25 cellular contexts compared by ENCODE assay signal in the genomic region with DNA sequence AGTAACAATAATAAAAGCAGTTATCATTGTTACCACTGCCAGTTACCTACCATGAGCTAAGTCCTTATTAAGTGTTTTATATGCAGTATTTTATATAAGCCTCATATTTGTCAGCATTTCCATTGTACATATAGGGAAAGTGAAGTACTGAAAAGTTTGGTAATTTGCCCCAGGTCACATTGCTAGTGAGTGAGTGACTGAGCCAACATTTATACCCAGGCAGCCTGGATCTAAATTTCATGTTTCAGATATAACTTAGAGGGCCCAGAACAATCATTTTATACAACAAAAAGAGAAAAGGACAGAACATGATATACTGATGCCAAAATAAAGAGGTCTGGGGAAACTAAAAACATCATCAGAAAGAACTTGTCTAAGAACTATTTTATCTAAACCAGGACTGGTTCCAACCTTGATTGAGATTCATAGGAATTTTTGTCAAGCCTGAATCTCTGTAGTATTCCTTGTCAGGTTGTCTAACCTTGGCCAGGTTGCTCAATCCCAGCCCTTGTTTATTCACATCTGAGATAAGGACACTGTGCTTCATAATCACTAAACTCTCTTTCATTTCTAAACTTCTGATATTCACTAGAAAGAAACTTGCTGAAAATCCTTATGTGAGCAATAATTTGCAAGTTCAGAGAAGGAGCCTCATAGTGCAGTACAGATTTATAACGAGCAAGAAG.
A peak's percentile ranks its signal among the peaks of the same experiment; 100 is the strongest.
DNase-seq lines count a peak whose midpoint lies in the region; ATAC-seq lines count a peak whose summit lies in the region.
"Had no signal": no experiment of that assay in that cellular context is flagged by ENCODE, and none has a peak within 500 bp of the region (broad histone marks: within the 10 kb centered on the region; RNA-seq: fewer than 3 reads in every experiment).

No MANE protein-coding gene starts in this region.

- peak; percentile 40 for ATAC-seq in left colon
- ATAC-seq in GM18517 (IDR thresholded peaks at IDR 0.05; ENCODE audit: unreplicated experiment) = no peak
- ATAC-seq in HG02571 (IDR thresholded peaks at IDR 0.05; ENCODE audit: unreplicated experiment) = no peak
- ATAC-seq: PC-3, SK-N-SH treated with all-trans-retinoic acid at 6 μM for 48 hours had no signal

- intact Hi-C loops in left colon (cut with DNase I, micrococcal nuclease) = no loop called here

- peak; percentile 24 for DNase-seq in OCI-M1 (lab: John Stamatoyannopoulos, UW)
- DNase-seq in left colon = no peak
- peak; percentile 14 for DNase-seq in mucosa of gallbladder (ENCODE audit: low spot score)
- DNase-seq in epidermal melanocyte (ENCODE audit: insufficient read length, low spot score) = no peak
- DNase-seq in amygdala (lab: John Stamatoyannopoulos, UW) = no peak
- DNase-seq: BE2C; CD8-positive, alpha-beta memory T cell; DMS79 treated with DMSO at 0.1 percent for 48 hours; GF-D8; GM23248; H9; IMR-90; KG1; MG63; NCI-H1105 treated with DMSO at 0.1 percent for 48 hours; NCI-H146; NCI-H1930; NCI-H2107; NCI-H446; NCI-H524 treated with DMSO at 0.1 percent for 48 hours; NCI-H774; PC-3 had no signal

Comparison
In these comparisons a context has a peak if more than half of its experiments do, and no peak if none do; other contexts are left out.
1. DNase-seq: peak in OCI-M1 (single experiment) and mucosa of gallbladder (single experiment); none in left colon (0 of 2), epidermal melanocyte (single experiment) and amygdala (0 of 56).